ENCODE assay signal across 13 cellular contexts in the genomic region with DNA sequence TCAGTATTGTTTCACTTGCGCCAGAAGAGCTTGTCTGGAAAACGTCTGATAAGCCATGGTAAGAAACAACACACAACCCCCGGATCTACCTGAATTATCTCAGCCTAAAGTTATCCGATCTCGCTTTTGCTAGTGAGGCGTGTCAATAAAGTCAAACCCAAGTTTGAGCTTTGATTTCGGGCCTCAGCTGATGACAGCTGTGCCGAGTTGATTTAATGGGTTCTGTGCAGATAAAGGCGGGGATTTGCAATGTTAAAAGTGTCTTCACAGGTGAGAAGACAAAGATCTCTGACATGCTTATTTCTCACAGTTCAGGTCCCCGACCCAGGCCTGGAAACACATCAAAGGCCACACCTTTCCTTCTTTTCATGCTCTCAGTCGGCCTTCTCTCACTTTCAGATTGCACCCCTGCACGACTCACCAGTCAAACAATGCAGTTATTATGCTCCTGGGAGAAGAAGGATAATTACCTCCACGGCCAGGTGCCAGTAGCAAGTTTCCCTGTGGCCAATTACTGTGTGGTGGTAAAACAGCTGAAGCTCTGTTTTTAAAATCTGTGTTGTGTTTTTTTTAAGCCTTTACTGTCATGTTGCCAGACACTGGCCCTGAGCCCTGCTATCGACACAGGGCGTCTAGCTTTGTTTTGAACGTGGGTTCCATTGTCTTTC.
DNase-seq lines count a peak whose midpoint lies in the region; ATAC-seq, FAIRE-seq and TF ChIP-seq lines count a peak whose summit lies in the region.
"Had no signal": no experiment of that assay in that cellular context is flagged by ENCODE, and none has a peak within 500 bp of the region (broad histone marks: within the 10 kb centered on the region; RNA-seq: fewer than 3 reads in every experiment).

No MANE protein-coding gene starts in this region.

- H3K4me3 ChIP-seq in breast epithelium = peak overlapping the region in 2 of 3 donors; percentile 18 to 32
- H3K4me3 ChIP-seq in pancreas = no peak overlapping the region
- H3K4me3 ChIP-seq in ovary = no peak overlapping the region
- no peak overlapping the region for H3K4me3 ChIP-seq in effector memory CD4-positive, alpha-beta T cell (ENCODE audit: insufficient read depth, low read depth, low read length, poor library complexity, severe bottlenecking)

- peak; percentile 31 for DNase-seq in H4 (ENCODE audit: low spot score)
- peak; percentile 70 for DNase-seq in NCI-H2029 (lab: John Stamatoyannopoulos, UW)
- DNase-seq in breast epithelium (ENCODE audit: low spot score in 2 of 2) = peak; percentile 61 to 90
- peak in 4 of 6 donors; percentile 29 to 64 (median 56) for DNase-seq in pancreas
- no peak for DNase-seq in foreskin melanocyte
- DNase-seq in ovary = no peak
- no peak for DNase-seq in NK-92 (lab: John Stamatoyannopoulos, UW; ENCODE audit: unreplicated experiment)
- no peak for DNase-seq in effector memory CD4-positive, alpha-beta T cell
- DNase-seq: activated T-cell treated with anti-CD3 and anti-CD28 coated beads, Interleukin-2, amount 50 U/mL, for 4 hours; H9; hippocampal formation; NK-92 treated with Interleukin-12 subunit alpha and Interleukin-12 subunit beta, amount 100 ng/mL, for 24 hours had no signal

- H3K36me3 ChIP-seq in breast epithelium = no peaks in the 10 kb centered on the region
- H3K36me3 ChIP-seq in pancreas = no peaks in the 10 kb centered on the region
- H3K36me3 ChIP-seq in ovary = no peaks in the 10 kb centered on the region
- H3K36me3 ChIP-seq in effector memory CD4-positive, alpha-beta T cell (ENCODE audit: control insufficient read depth, insufficient read depth, low read length) = no peaks in the 10 kb centered on the region
- H3K36me3 ChIP-seq: neutrophil had no signal

- peak overlapping the region; percentile 77 to 90 for H3K27ac ChIP-seq in breast epithelium
- peak overlapping the region in 3 of 4 donors; percentile 36 to 80 (median 47) for H3K27ac ChIP-seq in pancreas
- no peak overlapping the region for H3K27ac ChIP-seq in ovary
- H3K27ac ChIP-seq in effector memory CD4-positive, alpha-beta T cell (ENCODE audit: insufficient read depth, low read length, poor library complexity, severe bottlenecking) = no peak overlapping the region
- H3K27ac ChIP-seq: neutrophil had no signal

- H3K27me3 ChIP-seq in breast epithelium = no peaks in the 10 kb centered on the region
- no peaks in the 10 kb centered on the region for H3K27me3 ChIP-seq in pancreas
- no peaks in the 10 kb centered on the region for H3K27me3 ChIP-seq in ovary
- no peaks in the 10 kb centered on the region for H3K27me3 ChIP-seq in effector memory CD4-positive, alpha-beta T cell (replicated peaks; ENCODE audit: control insufficient read depth, insufficient read depth, low read length, poor library complexity, severe bottlenecking)
- H3K27me3 ChIP-seq: neutrophil had no signal

- TF ChIP-seq EP300 in ovary (IDR thresholded peaks at IDR 0.05) = no peak

- H3K4me1 ChIP-seq in breast epithelium (no peaks in the 10 kb centered on the region), pancreas (no peaks in the 10 kb centered on the region), ovary (ENCODE audit: insufficient read depth) (peaks cover 3% of the 10 kb centered on the region)
- no peaks in the 10 kb centered on the region for H3K4me1 ChIP-seq in effector memory CD4-positive, alpha-beta T cell (ENCODE audit: control insufficient read depth, insufficient read depth, low read length, poor library complexity, severe bottlenecking)

- intact Hi-C loops in breast epithelium (cut with DNase I; ENCODE audit: low total_unique reads) = no loop called here
- intact Hi-C loops in pancreas (cut with DNase I) = no loop called here
- intact Hi-C loops in ovary (cut with DNase I) = no loop called here

- FAIRE-seq in pancreas (lab: Jason Lieb, UNC) = no peak

- H3K9me3 ChIP-seq in breast epithelium = no peaks in the 10 kb centered on the region
- no peaks in the 10 kb centered on the region for H3K9me3 ChIP-seq in pancreas
- H3K9me3 ChIP-seq in ovary = no peaks in the 10 kb centered on the region
- no peaks in the 10 kb centered on the region for H3K9me3 ChIP-seq in effector memory CD4-positive, alpha-beta T cell (ENCODE audit: control insufficient read depth, low read length)
- H3K9me3 ChIP-seq: neutrophil had no signal

- TF ChIP-seq POLR2A in breast epithelium (IDR thresholded peaks at IDR 0.05) (no peak), ovary (IDR thresholded peaks at IDR 0.05) (no peak)

- TF ChIP-seq CTCF in breast epithelium (IDR thresholded peaks at IDR 0.05) (no peak), pancreas (IDR thresholded peaks at IDR 0.05) (no peak), ovary (IDR thresholded peaks at IDR 0.05) (no peak)

- WGBS in pancreas, 2 donors = 29 to 34% methylated on average over 16 of the region's 16 CpGs
- WGBS in ovary, 3 donors = 48 to 62% (median 58%) methylated on average over 16 of the region's 16 CpGs

- ATAC-seq in pancreas = peak; percentile 71 to 95 (median 90)
- ATAC-seq: activated T-cell treated with anti-CD3 and anti-CD28 coated beads, Interleukin-2, amount 50 U/mL, for 4 hours had no signal

Comparison
In these comparisons a context has a peak if more than half of its experiments do, and no peak if none do; other contexts are left out.
1. DNase-seq: peak in H4 (single experiment), NCI-H2029 (single experiment), breast epithelium (2 of 2) and pancreas (4 of 6); none in foreskin melanocyte (single experiment), ovary (0 of 5), NK-92 (single experiment) and effector memory CD4-positive, alpha-beta T cell (0 of 3).
2. H3K27ac ChIP-seq: peak in breast epithelium (2 of 2) and pancreas (3 of 4); none in ovary (0 of 2) and effector memory CD4-positive, alpha-beta T cell (single experiment).
3. H3K4me3 ChIP-seq: peak in breast epithelium (2 of 3); none in pancreas (0 of 4), ovary (single experiment) and effector memory CD4-positive, alpha-beta T cell (single experiment).